In the genomic region with DNA sequence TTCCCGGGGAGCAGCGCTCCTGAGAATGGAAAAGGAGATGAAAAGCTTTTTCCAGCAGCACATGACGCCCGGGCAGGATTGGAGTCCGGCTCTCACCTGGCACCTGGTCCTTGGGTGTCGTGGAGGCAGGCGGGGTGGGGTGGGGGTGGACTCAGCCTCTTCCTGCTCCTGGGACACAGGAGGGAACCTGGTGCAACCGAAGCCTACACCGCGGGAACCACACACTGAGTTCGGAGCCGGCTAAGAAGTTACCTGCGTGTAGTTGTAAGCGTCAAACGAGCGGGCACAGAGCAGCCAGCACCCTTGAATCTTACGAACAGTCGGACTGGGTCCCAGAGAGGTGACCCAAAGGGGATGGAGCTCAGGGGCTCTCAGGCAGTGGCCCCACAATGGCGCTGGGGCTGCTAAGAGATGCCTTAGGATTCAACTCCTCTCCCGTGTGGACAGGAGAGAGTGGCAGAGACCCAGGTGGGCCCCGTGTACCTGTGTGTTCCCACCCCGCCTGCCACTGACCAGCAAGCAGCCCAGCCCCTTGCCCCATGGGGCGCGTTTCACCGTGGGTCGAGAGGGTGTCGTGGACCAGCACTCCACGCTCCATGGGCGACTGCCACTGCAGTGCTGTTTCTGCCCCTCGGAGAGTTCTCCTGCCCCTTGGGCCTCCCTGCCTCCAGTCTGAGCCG, we compare ENCODE assay signal across 35 cellular contexts.
DNase-seq lines count a peak whose midpoint lies in the region; ATAC-seq and TF ChIP-seq lines count a peak whose summit lies in the region.
"Had no signal": no experiment of that assay in that cellular context is flagged by ENCODE, and none has a peak within 500 bp of the region (broad histone marks: within the 10 kb centered on the region; RNA-seq: fewer than 3 reads in every experiment).

No MANE protein-coding gene starts in this region.

- in situ Hi-C loops in GM13976 (cut with MboI; ENCODE audit: low sequenced_read_pairs, unreplicated experiment), result no loop called here

- no peak for ATAC-seq in HG02840 (IDR thresholded peaks at IDR 0.05; ENCODE audit: low FRiP score, unreplicated experiment)
- ATAC-seq: activated T-helper 17 cell treated with anti-CD3 and anti-CD28 coated beads, Interleukin-2, amount 50 U/mL, for 72 hours; effector memory CD8-positive, alpha-beta T cell; GM23338; mucosa of descending colon had no signal

- no peak overlapping the region for H3K27ac Mint-ChIP-seq in activated CD4-positive, alpha-beta T cell treated with anti-CD3 and anti-CD28 coated beads, Interleukin-2, amount 10 ng/mL, durations not matched to agents 7 days and 5 days
- H3K27ac Mint-ChIP-seq in dendritic cell treated with granulocyte-macrophage colony-stimulating factor and Interleukin-4, amounts not matched to agents 40 ng/mL and 50 ng/mL, for 4 days, result peak overlapping the region; percentile 51
- H3K27ac Mint-ChIP-seq: activated CD4-positive, alpha-beta memory T cell treated with anti-CD3 and anti-CD28 coated beads, Interleukin-2, amount 10 ng/mL, durations not matched to agents 7 days and 5 days; activated T-helper 17 cell treated with anti-CD3 and anti-CD28 coated beads, Interleukin-2, amount 50 U/mL, for 72 hours; effector memory CD8-positive, alpha-beta T cell; GM23338; HFFc6; nephron progenitor cell; T-helper 1 cell treated with Interleukin-12 subunit alpha and Interleukin-12 subunit beta and Interleukin-4 antibody, amounts not matched to agents 30 μg/mL and 1 μg/mL, for 36 hours had no signal

- no peak overlapping the region for H3K27ac ChIP-seq in PC-9
- H3K27ac ChIP-seq: colonic mucosa, parathyroid adenoma, suprapubic skin had no signal

- H3K9me3 ChIP-seq in PC-9 (ENCODE audit: insufficient read depth, low read depth), result no peaks in the 10 kb centered on the region
- H3K9me3 ChIP-seq: Caco-2, colonic mucosa, mucosa of descending colon, suprapubic skin had no signal

- POLR2A ChIA-PET in activated CD4-positive, alpha-beta T cell treated with anti-CD3 and anti-CD28 coated beads, Interleukin-2, amount 10 ng/mL, durations not matched to agents 7 days and 5 days (lab: Charles Lee), result no interaction called here
- POLR2A ChIA-PET in PC-9 (lab: Charles Lee; ENCODE audit: unreplicated experiment), result no interaction called here

- H3K79me2 ChIP-seq in PC-9 (ENCODE audit: low read depth), result no peaks in the 10 kb centered on the region
- H3K79me2 ChIP-seq: parathyroid adenoma had no signal

- CTCF ChIA-PET in activated CD4-positive, alpha-beta T cell treated with anti-CD3 and anti-CD28 coated beads, Interleukin-2, amount 10 ng/mL, durations not matched to agents 7 days and 5 days (lab: Charles Lee), result interaction anchor here (0.5 to 1.1 kb wide), 2 partner anchors 34 to 40 kb away, joined by 3 read pairs; no protein-coding TSS in a partner anchor
- CTCF ChIA-PET in PC-9 (lab: Charles Lee), result no interaction called here

- H3K9me2 ChIP-seq in PC-9 (ENCODE audit: insufficient read depth), result no peaks in the 10 kb centered on the region

- no TSS peak for BruUV-seq in PC-9 (replicated peaks; lab: Mats Ljungman, UMichigan)

- no peaks in the 10 kb centered on the region for H3K27me3 ChIP-seq in PC-9 (ENCODE audit: insufficient read depth, low read depth)
- H3K27me3 ChIP-seq: colonic mucosa, suprapubic skin had no signal

- H3K36me3 Mint-ChIP-seq in activated CD4-positive, alpha-beta T cell treated with anti-CD3 and anti-CD28 coated beads, Interleukin-2, amount 10 ng/mL, durations not matched to agents 7 days and 5 days (ENCODE audit: low read depth), result no peaks in the 10 kb centered on the region
- peaks cover 11% of the 10 kb centered on the region for H3K36me3 Mint-ChIP-seq in dendritic cell treated with granulocyte-macrophage colony-stimulating factor and Interleukin-4, amounts not matched to agents 40 ng/mL and 50 ng/mL, for 4 days (ENCODE audit: low read depth)
- H3K36me3 Mint-ChIP-seq: activated naive CD4-positive, alpha-beta T cell treated with anti-CD3 and anti-CD28 coated beads, Interleukin-2, amount 50 U/mL, for 72 hours had no signal

- H3K27me3 Mint-ChIP-seq in activated CD4-positive, alpha-beta T cell treated with anti-CD3 and anti-CD28 coated beads, Interleukin-2, amount 10 ng/mL, durations not matched to agents 7 days and 5 days, result no peaks in the 10 kb centered on the region
- peaks cover 1% of the 10 kb centered on the region for H3K27me3 Mint-ChIP-seq in dendritic cell treated with granulocyte-macrophage colony-stimulating factor and Interleukin-4, amounts not matched to agents 40 ng/mL and 50 ng/mL, for 4 days
- H3K27me3 Mint-ChIP-seq: activated CD4-positive, alpha-beta memory T cell treated with anti-CD3 and anti-CD28 coated beads, Interleukin-2, amount 10 ng/mL, durations not matched to agents 7 days and 5 days; activated T-helper 17 cell treated with anti-CD3 and anti-CD28 coated beads, Interleukin-2, amount 50 U/mL, for 72 hours; effector memory CD8-positive, alpha-beta T cell had no signal

- TF ChIP-seq CTCF in GM13976 (IDR thresholded peaks at IDR 0.05; ENCODE audit: borderline replicate concordance, control extremely low read depth, extremely low read depth, insufficient read depth, missing control alignments) (no peak), PC-9 (conservative IDR thresholded peaks at IDR 0.05) (no peak)

- peaks cover 21% of the 10 kb centered on the region for H3K4me1 Mint-ChIP-seq in activated CD4-positive, alpha-beta T cell treated with anti-CD3 and anti-CD28 coated beads, Interleukin-2, amount 10 ng/mL, durations not matched to agents 7 days and 5 days
- H3K4me1 Mint-ChIP-seq in dendritic cell treated with granulocyte-macrophage colony-stimulating factor and Interleukin-4, amounts not matched to agents 40 ng/mL and 50 ng/mL, for 4 days (ENCODE audit: low read depth), result peaks cover 27% of the 10 kb centered on the region
- H3K4me1 Mint-ChIP-seq: GM23338 had no signal

- H3K9me3 Mint-ChIP-seq in activated CD4-positive, alpha-beta T cell treated with anti-CD3 and anti-CD28 coated beads, Interleukin-2, amount 10 ng/mL, durations not matched to agents 7 days and 5 days, result no peaks in the 10 kb centered on the region
- no peaks in the 10 kb centered on the region for H3K9me3 Mint-ChIP-seq in dendritic cell treated with granulocyte-macrophage colony-stimulating factor and Interleukin-4, amounts not matched to agents 40 ng/mL and 50 ng/mL, for 4 days
- H3K9me3 Mint-ChIP-seq: activated CD4-positive, alpha-beta memory T cell treated with anti-CD3 and anti-CD28 coated beads, Interleukin-2, amount 10 ng/mL, durations not matched to agents 7 days and 5 days; activated naive CD4-positive, alpha-beta T cell treated with anti-CD3 and anti-CD28 coated beads, Interleukin-2, amount 50 U/mL, for 72 hours; activated T-helper 17 cell treated with anti-CD3 and anti-CD28 coated beads, Interleukin-2, amount 50 U/mL, for 72 hours; CD14-positive monocyte; effector memory CD8-positive, alpha-beta T cell; nephron progenitor cell; T-helper 1 cell treated with Interleukin-12 subunit alpha and Interleukin-12 subunit beta and Interleukin-4 antibody, amounts not matched to agents 30 μg/mL and 1 μg/mL, for 36 hours had no signal

- H3K4me2 ChIP-seq in PC-9, result no peak overlapping the region
- H3K4me2 ChIP-seq: GM23338 had no signal

- H3K4me1 ChIP-seq in PC-9 (replicated peaks; ENCODE audit: insufficient read depth), result no peaks in the 10 kb centered on the region
- H3K4me1 ChIP-seq: Caco-2, colonic mucosa, parathyroid adenoma, suprapubic skin had no signal

- no peaks in the 10 kb centered on the region for H4K20me1 ChIP-seq in PC-9 (ENCODE audit: insufficient read depth)

- no peaks in the 10 kb centered on the region for H3K36me3 ChIP-seq in PC-9 (ENCODE audit: low read depth)
- H3K36me3 ChIP-seq: colonic mucosa, suprapubic skin had no signal

- intact Hi-C loops in dendritic cell treated with granulocyte-macrophage colony-stimulating factor and Interleukin-4, amounts not matched to agents 40 ng/mL and 50 ng/mL, for 4 days (cut with micrococcal nuclease), result no loop called here
- intact Hi-C loops in PC-9 (cut with micrococcal nuclease; ENCODE audit: unreplicated experiment), result no loop called here

- no peak overlapping the region for H3K4me3 Mint-ChIP-seq in activated CD4-positive, alpha-beta T cell treated with anti-CD3 and anti-CD28 coated beads, Interleukin-2, amount 10 ng/mL, durations not matched to agents 7 days and 5 days
- no peak overlapping the region for H3K4me3 Mint-ChIP-seq in dendritic cell treated with granulocyte-macrophage colony-stimulating factor and Interleukin-4, amounts not matched to agents 40 ng/mL and 50 ng/mL, for 4 days
- H3K4me3 Mint-ChIP-seq: activated CD4-positive, alpha-beta memory T cell treated with anti-CD3 and anti-CD28 coated beads, Interleukin-2, amount 10 ng/mL, durations not matched to agents 7 days and 5 days; activated T-helper 17 cell treated with anti-CD3 and anti-CD28 coated beads, Interleukin-2, amount 50 U/mL, for 72 hours; CD14-positive monocyte; effector memory CD8-positive, alpha-beta T cell; GM23338; HFFc6; nephron progenitor cell; T-helper 1 cell treated with Interleukin-12 subunit alpha and Interleukin-12 subunit beta and Interleukin-4 antibody, amounts not matched to agents 30 μg/mL and 1 μg/mL, for 36 hours had no signal

- H3K4me3 ChIP-seq in PC-9, result no peak overlapping the region
- H3K4me3 ChIP-seq: colonic mucosa, GM23338, lung, mucosa of descending colon, suprapubic skin had no signal

- H3F3A ChIP-seq in PC-9 (ENCODE audit: insufficient read depth, low read depth), result peaks cover 5% of the 10 kb centered on the region; the same call in 1 of the 2 replicates

- no peak overlapping the region for H2AFZ ChIP-seq in PC-9
- H2AFZ ChIP-seq: GM23338, parathyroid adenoma had no signal

- DNase-seq in activated CD4-positive, alpha-beta T cell treated with anti-CD3 and anti-CD28 coated beads for 1 hour, result peak; percentile 6
- no peak for DNase-seq in activated CD4-positive, alpha-beta T cell treated with anti-CD3 and anti-CD28 coated beads, Interleukin-2, amount 10 ng/mL, durations not matched to agents 7 days and 5 days
- DNase-seq in GM13976 (ENCODE audit: low spot score) (peak; percentile 18), mesenteric fat pad (ENCODE audit: low spot score) (peak; percentile 82), HPDE6-E6E7 (ENCODE audit: extremely low spot score) (no peak), PC-9 (no peak)
- DNase-seq: 8988T; activated CD4-positive, alpha-beta memory T cell treated with anti-CD3 and anti-CD28 coated beads, Interleukin-2, amount 10 ng/mL, durations not matched to agents 7 days and 5 days; aorta; Caco-2; colonic mucosa; effector memory CD8-positive, alpha-beta T cell; erythroblast; HFFc6; KG1; kidney; NCI-H1092 treated with DMSO at 0.1 percent for 48 hours; NCI-H1694 treated with DMSO at 0.1 percent for 48 hours; NCI-H446 treated with DMSO at 0.1 percent for 48 hours; NCI-H774; RPMI8226; small intestine; stimulated activated naive CD4-positive, alpha-beta T cell had no signal

Comparison
In these comparisons a context has a peak if more than half of its experiments do, and no peak if none do; other contexts are left out.
1. DNase-seq: peak in activated CD4-positive, alpha-beta T cell treated with anti-CD3 and anti-CD28 coated beads for 1 hour (single experiment), GM13976 (single experiment) and mesenteric fat pad (single experiment); none in activated CD4-positive, alpha-beta T cell treated with anti-CD3 and anti-CD28 coated beads, Interleukin-2, amount 10 ng/mL, durations not matched to agents 7 days and 5 days (single experiment), HPDE6-E6E7 (single experiment) and PC-9 (0 of 2).